Comparison of ENCODE assay signal across 21 cellular contexts in the genomic region with DNA sequence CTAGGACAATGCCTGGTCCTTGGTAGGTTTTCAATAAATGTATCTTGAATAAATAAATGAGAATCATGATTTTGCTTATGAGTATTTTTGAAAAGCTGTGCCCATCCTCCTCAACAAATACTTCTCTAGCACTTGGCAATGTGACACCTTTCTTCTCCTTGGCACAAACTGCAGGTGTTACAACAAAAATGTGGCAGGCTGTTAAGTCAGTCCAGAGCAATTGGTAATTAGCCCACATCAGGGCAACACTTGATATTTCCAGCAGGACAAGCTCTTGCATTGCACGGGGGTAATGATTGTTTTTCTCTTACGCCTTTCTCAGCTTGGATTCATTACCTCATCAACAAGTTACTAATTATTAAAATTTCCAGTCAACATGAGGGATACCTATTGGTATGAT. TPM values are rescaled to one million over a fixed set of nuclear protein-coding genes. Genes with fewer than 3 reads are reported as not detected.
DNase-seq lines count a peak whose midpoint lies in the region; ATAC-seq, FAIRE-seq and TF ChIP-seq lines count a peak whose summit lies in the region.
"Had no signal": no experiment of that assay in that cellular context is flagged by ENCODE, and none has a peak within 500 bp of the region (broad histone marks: within the 10 kb centered on the region; RNA-seq: fewer than 3 reads in every experiment).

No MANE protein-coding gene starts in this region.

- H3K4me1 ChIP-seq in right lobe of liver (peaks cover 0 to 17% (median 4%) of the 10 kb centered on the region in 4 donors), HepG2 (ENCODE audit: insufficient read depth, low read length) (peaks cover 9% of the 10 kb centered on the region)

- no peak overlapping the region for H2AFZ ChIP-seq in HepG2 (ENCODE audit: low read length)

- TF ChIP-seq RAD21 in HepG2 (CRISPR knock-in tag; IDR thresholded peaks at IDR 0.05) = no peak

- TF ChIP-seq POLR2A in right lobe of liver (IDR thresholded peaks at IDR 0.05) (no peak), HepG2 (IDR thresholded peaks at IDR 0.05; ENCODE audit: insufficient read depth in 1 of 2, low read depth in 2 of 2, low read length in 2 of 2) (no peak), GM18505 (IDR thresholded peaks at IDR 0.05; ENCODE audit: borderline replicate concordance, extremely low read depth, insufficient read depth, insufficient read length) (no peak)

- no peaks in the 10 kb centered on the region for H3K79me2 ChIP-seq in HepG2 (ENCODE audit: insufficient read depth, low read length)

- TF ChIP-seq EP300 in HepG2 (IDR thresholded peaks at IDR 0.05; ENCODE audit: low read depth in 2 of 2, low read length in 2 of 2) (no peak), HepG2 (CRISPR knock-in tag; IDR thresholded peaks at IDR 0.05; ENCODE audit: borderline replicate concordance) (no peak)

- H3K9me3 ChIP-seq in right lobe of liver (no peaks in the 10 kb centered on the region), HepG2 (ENCODE audit: low read length) (no peaks in the 10 kb centered on the region)
- H3K9me3 ChIP-seq: ovary had no signal

- in situ Hi-C loops in HepG2 (cut with HindIII; ENCODE audit: extremely low pct_ligation_motif_present, low pct_unique_long_range_greater_than_20kb) = no loop called here

- H3K4me3 ChIP-seq in right lobe of liver (no peak overlapping the region), HepG2 (replicated peaks in 1 of 3; ENCODE audit: insufficient read depth in 1 of 3, low read depth in 2 of 3, low read length in 3 of 3) (no peak overlapping the region)
- H3K4me3 ChIP-seq: ovary had no signal

- intact Hi-C loops in right lobe of liver (cut with DNase I) (no loop called here), HepG2 (cut with micrococcal nuclease; ENCODE audit: unreplicated experiment) (no loop called here)

- peak in 1 of 4 donors; percentile 6 for TF ChIP-seq CTCF in right lobe of liver (IDR thresholded peaks at IDR 0.05)
- no peak for TF ChIP-seq CTCF in HepG2 (CRISPR knock-in tag; IDR thresholded peaks at IDR 0.05)

- FAIRE-seq in HepG2 (lab: Jason Lieb, UNC) = no peak
- FAIRE-seq in HTR-8/SVneo (lab: Jason Lieb, UNC) = no peak
- FAIRE-seq: endothelial cell of umbilical vein had no signal

- H3K9ac ChIP-seq in HepG2 (ENCODE audit: insufficient read depth, low read depth, low read length) = no peak overlapping the region
- H3K9ac ChIP-seq: KMS-11 had no signal

- ATAC-seq in right lobe of liver (peak in 3 of 4 donors; percentile 22 to 52 (median 50)), HepG2 (no peak), GM18505 (IDR thresholded peaks at IDR 0.05; ENCODE audit: unreplicated experiment) (no peak)
- ATAC-seq: activated CD8-positive, alpha-beta memory T cell treated with anti-CD3 and anti-CD28 coated beads, Interleukin-2, amount 10 ng/mL, durations not matched to agents 7 days and 5 days; left colon; natural killer cell treated with Interleukin-12 subunit alpha and Interleukin-12 subunit beta and Interleukin-15 and Interleukin-18, amount 100 ng/mL, for 72 hours; Panc1 had no signal

- H3K27ac ChIP-seq in right lobe of liver (no peak overlapping the region), HepG2 (ENCODE audit: extremely low read length, insufficient read depth, low read length) (no peak overlapping the region)
- H3K27ac ChIP-seq: KMS-11, ovary had no signal

- no peak overlapping the region for H3K4me2 ChIP-seq in HepG2 (ENCODE audit: low read depth, low read length)
- H3K4me2 ChIP-seq: KMS-11 had no signal

- POLR2A ChIA-PET in HepG2 (lab: Yijun Ruan, JAX) = interaction anchor here (1.8 kb wide), 1 partner anchor 59 kb away, joined by 3 read pairs; no protein-coding TSS in a partner anchor

- BruUV-seq in HepG2 (replicated peaks; lab: Mats Ljungman, UMichigan) = no TSS peak

- H3K36me3 ChIP-seq in right lobe of liver = no peaks in the 10 kb centered on the region
- H3K36me3 ChIP-seq in HepG2 (replicated peaks in 1 of 2; ENCODE audit: control insufficient read depth in 1 of 2, insufficient read depth in 2 of 2, low read length in 2 of 2) = no peaks in the 10 kb centered on the region
- H3K36me3 ChIP-seq: ovary had no signal

- no peaks in the 10 kb centered on the region for H3K27me3 ChIP-seq in right lobe of liver
- H3K27me3 ChIP-seq in HepG2 (ENCODE audit: control insufficient read depth in 1 of 2, insufficient read depth in 2 of 2, low read length in 2 of 2) = no peaks in the 10 kb centered on the region; a peak in 1 of 5 replicates
- H3K27me3 ChIP-seq: ovary had no signal

- DNase-seq in right lobe of liver (no peak), HepG2 (ENCODE audit: low spot score) (no peak), NCI-H2171 (lab: John Stamatoyannopoulos, UW) (peak; percentile 36), astrocyte of the hippocampus (ENCODE audit: low read depth, low spot score) (peak; percentile 38), HTR-8/SVneo (ENCODE audit: insufficient read length, low spot score) (no peak), ureter (ENCODE audit: low spot score) (no peak)
- no peak for DNase-seq in activated T-cell treated with anti-CD3 and anti-CD28 coated beads, Interleukin-2, amount 50 U/mL, for 48 hours
- DNase-seq: activated CD4-positive, alpha-beta T cell treated with anti-CD3 and anti-CD28 coated beads, Interleukin-2, amount 10 ng/mL, durations not matched to agents 7 days and 5 days; activated CD8-positive, alpha-beta memory T cell treated with anti-CD3 and anti-CD28 coated beads, Interleukin-2, amount 10 ng/mL, durations not matched to agents 7 days and 5 days; anterior cingulate cortex; HCEC 1CT; left colon; NCI-H226; ovary; stimulated activated CD8-positive, alpha-beta memory T cell treated with anti-CD3 and anti-CD28 coated beads, Interleukin-4, amount 100 ng/mL, for 48 hours; T-helper 2 cell had no signal

- CTCF ChIA-PET in HepG2 (lab: Yijun Ruan, JAX; ENCODE audit: low intra/inter-chr PET ratio, low total read pairs) = no interaction called here

- 28% methylated on average over 2 of the region's 2 CpGs for WGBS in right lobe of liver (ENCODE audit: insufficient coverage, low coverage, low lambda C conversion rate, missing lambda C conversion rate)
- WGBS in HepG2 (ENCODE audit: low lambda C conversion rate) = 66% methylated on average over 2 of the region's 2 CpGs

- H4K20me1 ChIP-seq in HepG2 (ENCODE audit: insufficient read depth, low read length) = no peaks in the 10 kb centered on the region

TF ChIP-seq in HepG2, 621 proteins besides CTCF, POLR2A, EP300 and RAD21 (continues in another document):
- no peak for TF ChIP-seq KAT2B (IDR thresholded peaks at IDR 0.05; ENCODE audit: borderline replicate concordance, low read depth, low read length)
- TF ChIP-seq, protein P1, sequence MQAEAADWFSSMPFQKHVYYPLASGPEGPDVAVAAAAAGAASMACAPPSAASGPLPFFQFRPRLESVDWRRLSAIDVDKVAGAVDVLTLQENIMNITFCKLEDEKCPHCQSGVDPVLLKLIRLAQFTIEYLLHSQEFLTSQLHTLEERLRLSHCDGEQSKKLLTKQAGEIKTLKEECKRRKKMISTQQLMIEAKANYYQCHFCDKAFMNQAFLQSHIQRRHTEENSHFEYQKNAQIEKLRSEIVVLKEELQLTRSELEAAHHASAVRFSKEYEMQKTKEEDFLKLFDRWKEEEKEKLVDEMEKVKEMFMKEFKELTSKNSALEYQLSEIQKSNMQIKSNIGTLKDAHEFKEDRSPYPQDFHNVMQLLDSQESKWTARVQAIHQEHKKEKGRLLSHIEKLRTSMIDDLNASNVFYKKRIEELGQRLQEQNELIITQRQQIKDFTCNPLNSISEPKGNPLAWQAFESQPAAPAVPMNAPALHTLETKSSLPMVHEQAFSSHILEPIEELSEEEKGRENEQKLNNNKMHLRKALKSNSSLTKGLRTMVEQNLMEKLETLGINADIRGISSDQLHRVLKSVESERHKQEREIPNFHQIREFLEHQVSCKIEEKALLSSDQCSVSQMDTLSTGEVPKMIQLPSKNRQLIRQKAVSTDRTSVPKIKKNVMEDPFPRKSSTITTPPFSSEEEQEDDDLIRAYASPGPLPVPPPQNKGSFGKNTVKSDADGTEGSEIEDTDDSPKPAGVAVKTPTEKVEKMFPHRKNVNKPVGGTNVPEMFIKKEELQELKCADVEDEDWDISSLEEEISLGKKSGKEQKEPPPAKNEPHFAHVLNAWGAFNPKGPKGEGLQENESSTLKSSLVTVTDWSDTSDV (CRISPR knock-in tag; IDR thresholded peaks at IDR 0.05) = no peak
- TF ChIP-seq ZSCAN29 (CRISPR knock-in tag; conservative IDR thresholded peaks at IDR 0.05) = no peak
- no peak for TF ChIP-seq PTBP1 (IDR thresholded peaks at IDR 0.05; ENCODE audit: low read depth, low read length, poor library complexity, severe bottlenecking)

RNA-seq across cellular contexts. Expression of gene SNX9, which starts 31.6 kb away (rescaled TPM):
- total RNA-seq in right lobe of liver = 10 to 100 TPM; 24.6 to 38.0 (median 29.3) TPM
- total RNA-seq in HepG2 (2016; rRNA removed; fragmentation: Illumina TruSeq; extraction: Trizol) = 21.9 and 27.7 TPM in 2 replicates
- 3.3 and 3.5 TPM in 2 replicates for total RNA-seq in HepG2 (2016; cell fraction: cytosol; rRNA removed; fragmentation: Illumina TruSeq; extraction: Trizol; ENCODE audit: low read depth)
- total RNA-seq in HepG2 (2016; cell fraction: insoluble cytoplasmic fraction; rRNA removed; fragmentation: Illumina TruSeq; extraction: Trizol) = 20.6 and 26.2 TPM in 2 replicates
- 11.1 and 12.4 TPM in 2 replicates for total RNA-seq in HepG2 (2016; cell fraction: membrane; rRNA removed; fragmentation: Illumina TruSeq; extraction: Trizol)
- 15.6 and 15.7 TPM in 2 replicates for total RNA-seq in HepG2 (2016; cell fraction: nucleus; rRNA removed; fragmentation: Illumina TruSeq; extraction: Trizol)
- polyA plus RNA-seq in HepG2 (2011; rRNA removed) = 35.2 and 36.0 TPM in 2 replicates
- polyA plus RNA-seq in HepG2 (2011; cell fraction: cytosol; rRNA removed) = 25.8 and 32.1 TPM in 2 replicates
- polyA plus RNA-seq in HepG2 (2011; cell fraction: nucleus; rRNA removed) = 24.9 and 25.2 TPM in 2 replicates
- 29.4 and 32.2 TPM in 2 replicates for polyA plus RNA-seq in HepG2 (2012)
- polyA plus RNA-seq in HepG2 (2016; cell fraction: cytosol; fragmentation: Illumina TruSeq; extraction: Trizol; ENCODE audit: low read depth) = 2.4 and 2.5 TPM in 2 replicates
- polyA plus RNA-seq in HepG2 (2016; cell fraction: insoluble cytoplasmic fraction; fragmentation: Illumina TruSeq; extraction: Trizol; ENCODE audit: low read depth) = 27.0 and 29.7 TPM in 2 replicates
- 6.8 and 7.3 TPM in 2 replicates for polyA plus RNA-seq in HepG2 (2016; cell fraction: membrane; fragmentation: Illumina TruSeq; extraction: Trizol; ENCODE audit: low read depth)
- polyA plus RNA-seq in HepG2 (2016; cell fraction: nucleus; fragmentation: Illumina TruSeq; extraction: Trizol; ENCODE audit: insufficient read depth, low read depth) = 20.8 and 21.2 TPM in 2 replicates
- 17.0 and 19.8 TPM in 2 replicates for polyA minus RNA-seq in HepG2 (2011; rRNA and poly(A)+ RNA removed; ENCODE audit: low replicate concordance)
- polyA minus RNA-seq in HepG2 (2011; cell fraction: cytosol; rRNA and poly(A)+ RNA removed) = 22.7 and 25.5 TPM in 2 replicates
- polyA minus RNA-seq in HepG2 (2011; cell fraction: nucleus; rRNA and poly(A)+ RNA removed) = 26.1 and 28.5 TPM in 2 replicates
- total RNA-seq in ureter = 45.8 TPM

Comparison
In these comparisons a context has a peak if more than half of its experiments do, and no peak if none do; other contexts are left out.
1. ATAC-seq: peak in right lobe of liver (3 of 4); none in HepG2 (single experiment) and GM18505 (single experiment).
2. DNase-seq: peak in NCI-H2171 (single experiment) and astrocyte of the hippocampus (single experiment); none in right lobe of liver (0 of 3), HepG2 (single experiment), HTR-8/SVneo (single experiment), activated T-cell treated with anti-CD3 and anti-CD28 coated beads, Interleukin-2, amount 50 U/mL, for 48 hours (0 of 2) and ureter (single experiment).